Comparison of ENCODE assay signal across 10 cellular contexts in the genomic region with DNA sequence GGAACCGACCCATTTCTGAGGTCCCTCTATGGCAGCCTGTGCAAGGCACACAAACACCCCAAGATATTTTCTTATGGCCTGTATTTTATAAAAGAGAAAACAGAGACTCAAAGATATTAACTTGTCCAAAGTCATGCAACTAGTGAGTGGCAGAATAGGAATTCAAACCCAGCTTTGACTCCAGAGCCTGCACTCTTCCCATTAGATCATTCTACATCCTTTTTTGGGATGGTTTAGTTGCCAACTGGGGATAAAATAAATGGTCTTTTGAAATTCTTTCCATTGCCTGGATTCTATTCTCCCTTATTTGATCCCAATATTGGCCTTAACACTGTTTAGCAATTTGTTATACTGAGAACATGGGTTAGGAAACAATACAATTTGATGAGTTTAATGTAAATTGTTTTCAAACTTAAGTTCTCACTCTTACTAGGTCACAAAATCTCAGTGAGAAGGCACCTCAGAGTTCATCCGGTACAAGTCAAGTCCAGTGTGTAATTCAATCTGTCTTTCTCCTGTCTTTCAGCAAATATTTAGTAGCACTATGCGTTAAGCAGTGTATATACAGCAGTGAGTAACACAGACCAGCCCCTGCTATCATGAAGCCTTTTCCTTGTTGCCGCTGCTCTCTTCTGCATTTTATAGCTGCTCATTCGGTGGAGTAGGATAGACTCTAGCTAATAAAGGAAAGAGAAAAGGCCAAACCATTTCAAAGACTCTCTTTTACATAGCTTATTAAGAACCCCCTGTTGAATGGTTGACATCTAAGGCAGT.
DNase-seq lines count a peak whose midpoint lies in the region; ATAC-seq and TF ChIP-seq lines count a peak whose summit lies in the region.
"Had no signal": no experiment of that assay in that cellular context is flagged by ENCODE, and none has a peak within 500 bp of the region (broad histone marks: within the 10 kb centered on the region; RNA-seq: fewer than 3 reads in every experiment).

No MANE protein-coding gene starts in this region.

- DNase-seq in Right ventricle myocardium inferior (ENCODE audit: missing footprints) (no peak), cardiac septum (ENCODE audit: low spot score) (no peak), vagina (ENCODE audit: extremely low spot score in 2 of 2) (no peak), SKM-1 treated with dmso at 0.1 percent for 144 hours (lab: John Stamatoyannopoulos, UW; ENCODE audit: unreplicated experiment) (no peak), NOMO-1 treated with DMSO at 0.1 percent for 48 hours (lab: John Stamatoyannopoulos, UW; ENCODE audit: unreplicated experiment) (no peak)
- DNase-seq: immature natural killer cell had no signal

- no peaks in the 10 kb centered on the region for H3K36me3 ChIP-seq in duodenal mucosa (ENCODE audit: control insufficient read depth in 1 of 2, insufficient read depth in 2 of 2, low read length in 2 of 2)
- no peaks in the 10 kb centered on the region for H3K36me3 ChIP-seq in mucosa of rectum (ENCODE audit: control insufficient read depth in 2 of 2, insufficient read depth in 2 of 2, low read length in 2 of 2)
- no peaks in the 10 kb centered on the region for H3K36me3 ChIP-seq in vagina

- no peak for TF ChIP-seq POLR2A in vagina (IDR thresholded peaks at IDR 0.05)

- intact Hi-C loops in Right ventricle myocardium inferior (cut with DNase I) (loop anchor here (5.0 to 10.0 kb wide), 2 partner anchors 72 to 175 kb away; no protein-coding TSS in a partner anchor), cardiac septum (cut with DNase I) (loop anchor here (5.0 kb wide), 1 partner anchor 180 kb away; a partner anchor contains a TSS), vagina (cut with DNase I) (no loop called here)

- H3K4me1 ChIP-seq in duodenal mucosa (ENCODE audit: control insufficient read depth in 1 of 2, insufficient read depth in 2 of 2, low read length in 2 of 2) (peaks cover 0 to 5% of the 10 kb centered on the region in 2 donors), mucosa of rectum (ENCODE audit: control insufficient read depth in 2 of 2, insufficient read depth in 2 of 2, low read length in 2 of 2) (peaks cover 5 to 10% of the 10 kb centered on the region in 2 donors), vagina (peaks cover 16% of the 10 kb centered on the region)

- H3K9me3 ChIP-seq in duodenal mucosa (ENCODE audit: control insufficient read depth in 1 of 2, low read length in 2 of 2), result no peaks in the 10 kb centered on the region
- H3K9me3 ChIP-seq in mucosa of rectum (ENCODE audit: control insufficient read depth in 2 of 2, low read length in 2 of 2), result no peaks in the 10 kb centered on the region
- no peaks in the 10 kb centered on the region for H3K9me3 ChIP-seq in vagina

- H3K4me3 ChIP-seq in duodenal mucosa (ENCODE audit: low read depth in 1 of 2, low read length in 2 of 2), result peak overlapping the region; percentile 72 to 76
- peak overlapping the region; percentile 68 to 72 for H3K4me3 ChIP-seq in mucosa of rectum (ENCODE audit: low read length in 2 of 2)
- peak overlapping the region; percentile 32 to 43 for H3K4me3 ChIP-seq in vagina

- no peak for TF ChIP-seq CTCF in vagina (IDR thresholded peaks at IDR 0.05)

- H3K27ac ChIP-seq in duodenal mucosa (ENCODE audit: low read depth, low read length), result peak overlapping the region; percentile 75
- H3K27ac ChIP-seq in mucosa of rectum (ENCODE audit: low read depth in 2 of 2, low read length in 2 of 2), result peak overlapping the region; percentile 78 to 81
- peak overlapping the region; percentile 60 for H3K27ac ChIP-seq in vagina
- H3K27ac ChIP-seq: C4-2B had no signal

- no peaks in the 10 kb centered on the region for H3K27me3 ChIP-seq in duodenal mucosa (ENCODE audit: control insufficient read depth in 1 of 2, insufficient read depth in 2 of 2, low read length in 2 of 2)
- H3K27me3 ChIP-seq in mucosa of rectum (ENCODE audit: control insufficient read depth in 2 of 2, insufficient read depth in 2 of 2, low read length in 2 of 2), result no peaks in the 10 kb centered on the region
- no peaks in the 10 kb centered on the region for H3K27me3 ChIP-seq in vagina

- ATAC-seq in Right ventricle myocardium inferior, result peak; percentile 38
- no peak for ATAC-seq in HG03175 (IDR thresholded peaks at IDR 0.05; ENCODE audit: unreplicated experiment)

- H3K9ac ChIP-seq in duodenal mucosa (ENCODE audit: low read depth in 1 of 2, low read length in 2 of 2) (peak overlapping the region; percentile 56 to 73), mucosa of rectum (ENCODE audit: low read depth in 1 of 2, low read length in 2 of 2) (peak overlapping the region; percentile 50 to 63)
